In genomic region chr5:140107312-140108092, GRCh38 we compare ENCODE assay signal across 8 cellular contexts. TPM values are rescaled to one million over a fixed set of nuclear protein-coding genes. Genes with fewer than 3 reads are reported as not detected.
A peak's percentile ranks its signal among the peaks of the same experiment; 100 is the strongest.
DNase-seq lines count a peak whose midpoint lies in the region; ATAC-seq, FAIRE-seq and TF ChIP-seq lines count a peak whose summit lies in the region.

No MANE protein-coding gene starts in this region.

- ATAC-seq in GM18861 (IDR thresholded peaks at IDR 0.05; ENCODE audit: unreplicated experiment) (peak; percentile 75), HG03095 (IDR thresholded peaks at IDR 0.05; ENCODE audit: unreplicated experiment) (peak; percentile 83)

- H3K27me3 ChIP-seq in bronchial epithelial cell (ENCODE audit: control insufficient read depth, insufficient read depth, low read length) (no peaks in the 10 kb centered on the region), spleen (replicated peaks in 1 of 7) (peaks cover 0 to 44% (median 0%) of the 10 kb centered on the region in 7 donors)

- peak overlapping the region; percentile 85 for H3K4me3 ChIP-seq in AG04449 (ENCODE audit: low read depth, low read length)
- H3K4me3 ChIP-seq in WI38 (ENCODE audit: low read depth, low read length), result peak overlapping the region; percentile 89
- peak overlapping the region; percentile 91 for H3K4me3 ChIP-seq in bronchial epithelial cell (ENCODE audit: low read depth, low read length)
- peak overlapping the region; percentile 52 to 86 (median 66) for H3K4me3 ChIP-seq in spleen

- peaks cover 28 to 61% (median 46%) of the 10 kb centered on the region in 6 donors for H3K4me1 ChIP-seq in spleen

- 0 to 1% (median 1%) methylated on average over 25 to 87 of the region's 88 CpGs for WGBS in spleen, 5 donors

- TF ChIP-seq POLR2A in spleen (IDR thresholded peaks at IDR 0.05), result peak in 2 of 3 donors; percentile 30 to 37

- intact Hi-C loops in spleen (cut with DNase I; ENCODE audit: low total_unique reads), result no loop called here

- FAIRE-seq in bronchial epithelial cell (lab: Jason Lieb, UNC), result no peak

- TF ChIP-seq CTCF in AG04449 (IDR thresholded peaks at IDR 0.05; ENCODE audit: insufficient read depth, low read length, missing control alignments), result peak; percentile 44
- TF ChIP-seq CTCF in WI38 (IDR thresholded peaks at IDR 0.05; ENCODE audit: low read depth, low read length), result 0 out of 2 replicates have a peak, but pooled peaks have one; percentile 3
- peak; percentile 26 for TF ChIP-seq CTCF in bronchial epithelial cell (IDR thresholded peaks at IDR 0.05; ENCODE audit: insufficient read depth, low read length, severe bottlenecking)
- peak in 9 of 11 experiments; percentile 8 to 48 (median 42) for TF ChIP-seq CTCF in spleen (IDR thresholded peaks at IDR 0.05 in 8 of 11, conservative IDR thresholded peaks at IDR 0.05 in 3 of 11)

- no peaks in the 10 kb centered on the region for H3K9me3 ChIP-seq in spleen

- CTCF ChIA-PET in AG04449 (lab: Yijun Ruan, JAX), result interaction anchor here (0.6 to 4.7 kb wide), 5 partner anchors 22 to 320 kb away, joined by 3 to 49 read pairs (median 5); no protein-coding TSS in a partner anchor

- POLR2A ChIA-PET in AG04449 (lab: Yijun Ruan, JAX), result interaction anchor here (0.8 to 1.6 kb wide), 4 partner anchors 9 to 108 kb away, joined by 3 to 8 read pairs (median 4); no protein-coding TSS in a partner anchor

- H3K27ac ChIP-seq in spleen, result peak overlapping the region; percentile 96 to 99 (median 98)

- DNase-seq in AG04449 (ENCODE audit: low read depth, low spot score) (peak; percentile 51), NCI-H2196 (lab: John Stamatoyannopoulos, UW; ENCODE audit: unreplicated experiment) (peak; percentile 92), bronchial epithelial cell (ENCODE audit: low read depth) (peak; percentile 79), inferior parietal cortex (ENCODE audit: extremely low spot score) (peak; percentile 87), spleen (peak; percentile 99)

- H3K36me3 ChIP-seq in bronchial epithelial cell (ENCODE audit: control insufficient read depth, insufficient read depth, low read length), result no peaks in the 10 kb centered on the region
- no peaks in the 10 kb centered on the region for H3K36me3 ChIP-seq in spleen

RNA-seq across cellular contexts. Expression of gene PURA, which starts 6.4 kb away (rescaled TPM):
- total RNA-seq in bronchial epithelial cell, result 6.6 and 12.3 TPM in 2 replicates
- 10 to 100 TPM; 19.0 to 36.2 (median 28.2) TPM for total RNA-seq in spleen
- 1 to 10 TPM; 2.8 to 4.7 (median 3.0) TPM for polyA plus RNA-seq in spleen

RNA-seq across cellular contexts. Expression of gene IGIP, which starts 18.2 kb away (rescaled TPM):
- 5.3 and 5.9 TPM in 2 replicates for total RNA-seq in bronchial epithelial cell
- 10 to 100 TPM in 5 of 7 donors, 1 to 10 TPM in 2; 8.1 to 20.4 (median 12.8) TPM for total RNA-seq in spleen
- 1 to 10 TPM; 4.7 to 6.4 (median 4.9) TPM for polyA plus RNA-seq in spleen

Comparison
In these comparisons a context has a peak if more than half of its experiments do, and no peak if none do; other contexts are left out.
1. Peak in every context shown above with its lines: DNase-seq, ATAC-seq, H3K4me3 ChIP-seq and H3K27ac ChIP-seq.